ENCODE assay signal across 17 cellular contexts in the genomic region with DNA sequence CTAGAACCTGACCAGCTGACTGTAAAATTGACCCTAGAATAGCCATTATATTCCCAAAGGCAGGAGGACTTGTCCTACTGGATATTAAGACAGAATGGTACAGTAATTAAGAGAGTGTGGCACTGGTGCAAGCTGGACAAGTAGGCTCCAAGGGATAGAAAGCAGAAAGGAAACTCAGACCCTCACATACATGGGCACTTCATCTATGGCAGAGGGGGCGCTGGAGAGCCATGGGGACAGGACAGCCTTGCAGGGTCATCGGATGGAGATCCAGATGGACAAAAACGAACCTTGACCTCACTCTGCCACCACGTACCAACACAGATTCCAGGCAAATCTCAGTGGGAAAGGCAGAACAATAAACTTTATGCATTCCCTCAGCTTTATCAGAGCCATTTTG. TPM values are rescaled to one million over a fixed set of nuclear protein-coding genes. Genes with fewer than 3 reads are reported as not detected.
DNase-seq lines count a peak whose midpoint lies in the region; ATAC-seq, FAIRE-seq and TF ChIP-seq lines count a peak whose summit lies in the region.
"Had no signal": no experiment of that assay in that cellular context is flagged by ENCODE, and none has a peak within 500 bp of the region (broad histone marks: within the 10 kb centered on the region; RNA-seq: fewer than 3 reads in every experiment).

No MANE protein-coding gene starts in this region.

- H3K27me3 ChIP-seq in OCI-LY1 (ENCODE audit: insufficient read depth, low read length), result no peaks in the 10 kb centered on the region
- no peaks in the 10 kb centered on the region for H3K27me3 ChIP-seq in K562 (ENCODE audit: control insufficient read depth in 2 of 2, insufficient read depth in 2 of 2, low read length in 2 of 2)
- no peaks in the 10 kb centered on the region for H3K27me3 ChIP-seq in osteoblast (ENCODE audit: insufficient read depth, low read length)
- H3K27me3 ChIP-seq in CD8-positive, alpha-beta memory T cell (ENCODE audit: insufficient read depth, low read length, poor library complexity, severe bottlenecking), result no peaks in the 10 kb centered on the region
- H3K27me3 ChIP-seq: SJCRH30 had no signal

- H3K4me3 Mint-ChIP-seq in CD8-positive, alpha-beta memory T cell, result no peak overlapping the region

- BruUV-seq in K562 (replicated peaks; lab: Mats Ljungman, UMichigan), result no TSS peak

- DNase-seq in K562 (ENCODE audit: extremely low read depth in 1 of 4, low spot score in 3 of 4) (peak in 2 of 4 experiments; percentile 28 to 35), osteoblast (ENCODE audit: insufficient read length, low spot score, missing footprints) (peak; percentile 52), SIG-M5 (lab: John Stamatoyannopoulos, UW) (no peak)
- no peak for DNase-seq in CD8-positive, alpha-beta memory T cell
- DNase-seq: COR-L47; GF-D8; HCEC 1CT; NCI-H1105; NCI-H1694; NCI-H2081 treated with DMSO at 0.1 percent for 48 hours; NCI-H446 treated with DMSO at 0.1 percent for 48 hours; NK-92 treated with Interleukin-12 subunit alpha and Interleukin-12 subunit beta, amount 100 ng/mL, for 24 hours; SJCRH30 had no signal

- H3K4me1 Mint-ChIP-seq in CD8-positive, alpha-beta memory T cell, result peaks cover 33 to 47% (median 35%) of the 10 kb centered on the region in 3 donors

- peak; percentile 34 for TF ChIP-seq CTCF in GM12873 (IDR thresholded peaks at IDR 0.05; ENCODE audit: insufficient read depth, low read depth, low read length, missing control alignments)
- TF ChIP-seq CTCF in OCI-LY1 (IDR thresholded peaks at IDR 0.05; ENCODE audit: low read length), result 0 out of 2 replicates have a peak, but pooled peaks have one; percentile 10
- peak; percentile 19 to 42 (median 25); a peak in 4 of 6 replicates for TF ChIP-seq CTCF in K562 (IDR thresholded peaks at IDR 0.05 in 2 of 3, conservative IDR thresholded peaks at IDR 0.05 in 1 of 3; ENCODE audit: insufficient read depth in 2 of 3, low read depth in 1 of 3, low read length in 3 of 3)
- no peak for TF ChIP-seq CTCF in osteoblast (IDR thresholded peaks at IDR 0.05; ENCODE audit: extremely low read depth, low read depth, low read length)

- peak overlapping the region in 3 of 8 donors; percentile 31 to 70 (median 64) for H3K27ac Mint-ChIP-seq in CD8-positive, alpha-beta memory T cell

- no peak for FAIRE-seq in K562 (lab: Jason Lieb, UNC)

- no peak overlapping the region for H2AFZ ChIP-seq in OCI-LY1 (ENCODE audit: low read length)
- no peak overlapping the region for H2AFZ ChIP-seq in K562 (ENCODE audit: low read depth, low read length)
- H2AFZ ChIP-seq in osteoblast (ENCODE audit: low read length), result no peak overlapping the region

- no peak for TF ChIP-seq POLR2A in K562 (conservative IDR thresholded peaks at IDR 0.05)

- H3K36me3 Mint-ChIP-seq in CD8-positive, alpha-beta memory T cell, result peaks cover 0 to 58% (median 9%) of the 10 kb centered on the region in 3 donors

- H3K4me1 ChIP-seq in OCI-LY1 (ENCODE audit: insufficient read depth, low read length, severe bottlenecking) (no peaks in the 10 kb centered on the region), K562 (replicated peaks in 1 of 2; ENCODE audit: control insufficient read depth in 2 of 2, insufficient read depth in 2 of 2, low read length in 2 of 2) (no peaks in the 10 kb centered on the region; a peak in 1 of 5 replicates), osteoblast (ENCODE audit: insufficient read depth, low read length) (peaks cover 9% of the 10 kb centered on the region)
- H3K4me1 ChIP-seq in CD8-positive, alpha-beta memory T cell (ENCODE audit: insufficient read depth, low read length), result peaks cover 28% of the 10 kb centered on the region
- H3K4me1 ChIP-seq: SJCRH30 had no signal

- 72% methylated on average over 4 of the region's 4 CpGs for WGBS in K562 (ENCODE audit: insufficient coverage, low coverage, missing lambda C conversion rate)

- CTCF ChIA-PET in K562 (lab: Yijun Ruan, JAX; ENCODE audit: low intra/inter-chr PET ratio), result no interaction called here
- CTCF ChIA-PET in CD8-positive, alpha-beta memory T cell (lab: Charles Lee), result interaction anchor here (1.3 kb wide), 1 partner anchor 7 kb away, joined by 3 read pairs; no protein-coding TSS in a partner anchor

- H3K9me3 ChIP-seq in OCI-LY1 (ENCODE audit: low read length) (no peaks in the 10 kb centered on the region), K562 (replicated peaks; ENCODE audit: control insufficient read depth, insufficient read depth, low read depth, low read length) (no peaks in the 10 kb centered on the region), osteoblast (ENCODE audit: low read depth, low read length) (no peaks in the 10 kb centered on the region)
- no peaks in the 10 kb centered on the region for H3K9me3 ChIP-seq in CD8-positive, alpha-beta memory T cell (ENCODE audit: low read length)
- H3K9me3 ChIP-seq: SJCRH30 had no signal

- in situ Hi-C loops in K562 (cut with MboI), result no loop called here

- H3K4me3 ChIP-seq in OCI-LY1 (ENCODE audit: low read depth, low read length, poor library complexity, severe bottlenecking) (no peak overlapping the region), K562 (no peak overlapping the region), osteoblast (ENCODE audit: insufficient read depth, low read length) (no peak overlapping the region)
- no peak overlapping the region for H3K4me3 ChIP-seq in CD8-positive, alpha-beta memory T cell (ENCODE audit: low read length)
- H3K4me3 ChIP-seq: SJCRH30 had no signal

- POLR2A ChIA-PET in K562 (lab: Yijun Ruan, JAX), result no interaction called here
- POLR2A ChIA-PET in CD8-positive, alpha-beta memory T cell (lab: Charles Lee), result no interaction called here

- ATAC-seq in K562 (no peak), GM19023 (IDR thresholded peaks at IDR 0.05; ENCODE audit: unreplicated experiment) (no peak)
- no peak for ATAC-seq in activated CD4-positive, CD25-positive, alpha-beta regulatory T cell treated with anti-CD3 and anti-CD28 coated beads, Interleukin-2, amount 50 U/mL, for 24 hours

- H3K4me2 ChIP-seq in OCI-LY1 (ENCODE audit: low read length) (no peak overlapping the region), K562 (ENCODE audit: insufficient read depth, low read length) (no peak overlapping the region), osteoblast (ENCODE audit: insufficient read depth, low read length) (no peak overlapping the region)

- no peak for TF ChIP-seq EP300 in K562 (IDR thresholded peaks at IDR 0.05; ENCODE audit: low read length)

- H3K9me3 Mint-ChIP-seq in CD8-positive, alpha-beta memory T cell, result no peaks in the 10 kb centered on the region

- peaks cover 3% of the 10 kb centered on the region for H3K9me1 ChIP-seq in K562 (ENCODE audit: control insufficient read depth, insufficient read depth, low read length)

- no peaks in the 10 kb centered on the region for H3K9me2 ChIP-seq in OCI-LY1 (ENCODE audit: low read depth, low read length)

- intact Hi-C loops in K562 (cut with micrococcal nuclease), result no loop called here

- H3K36me3 ChIP-seq in OCI-LY1 (ENCODE audit: insufficient read depth, low read length) (no peaks in the 10 kb centered on the region), K562 (ENCODE audit: control insufficient read depth, insufficient read depth, low read length) (peaks cover 77% of the 10 kb centered on the region), osteoblast (ENCODE audit: insufficient read depth, low read length) (no peaks in the 10 kb centered on the region)
- peaks cover 10% of the 10 kb centered on the region for H3K36me3 ChIP-seq in CD8-positive, alpha-beta memory T cell (ENCODE audit: insufficient read depth, low read length)
- H3K36me3 ChIP-seq: SJCRH30 had no signal

- H3K79me2 ChIP-seq in OCI-LY1 (ENCODE audit: insufficient read depth, low read length), result no peaks in the 10 kb centered on the region
- H3K79me2 ChIP-seq in K562 (ENCODE audit: control insufficient read depth, insufficient read depth, low read length), result no peaks in the 10 kb centered on the region
- H3K79me2 ChIP-seq in osteoblast (ENCODE audit: insufficient read depth, low read length), result no peaks in the 10 kb centered on the region

- no peaks in the 10 kb centered on the region for H3F3A ChIP-seq in OCI-LY1 (ENCODE audit: insufficient read depth, low read length)

- H3K27me3 Mint-ChIP-seq in CD8-positive, alpha-beta memory T cell, result no peaks in the 10 kb centered on the region

- no peak for TF ChIP-seq RAD21 in K562 (CRISPR knock-in tag; conservative IDR thresholded peaks at IDR 0.05 in 1 of 2, IDR thresholded peaks at IDR 0.05 in 1 of 2)

- no peaks in the 10 kb centered on the region for H4K20me1 ChIP-seq in OCI-LY1 (ENCODE audit: insufficient read depth, low read length)
- H4K20me1 ChIP-seq in K562 (replicated peaks; ENCODE audit: control insufficient read depth, insufficient read depth, low read length), result 0 out of 2 replicates have a peak, but pooled peaks cover 2% of the 10 kb centered on the region
- H4K20me1 ChIP-seq in osteoblast (ENCODE audit: insufficient read depth, low read length), result no peaks in the 10 kb centered on the region

- H3K27ac ChIP-seq in OCI-LY1 (ENCODE audit: low read depth, low read length, poor library complexity, severe bottlenecking) (no peak overlapping the region), K562 (ENCODE audit: extremely low read depth, low read depth, low read length) (no peak overlapping the region), osteoblast (ENCODE audit: low read depth, low read length) (no peak overlapping the region)
- H3K27ac ChIP-seq in CD8-positive, alpha-beta memory T cell (ENCODE audit: low read depth, low read length), result no peak overlapping the region
- H3K27ac ChIP-seq: SJCRH30 had no signal

- H3K9ac ChIP-seq in OCI-LY1 (ENCODE audit: low read length), result no peak overlapping the region
- H3K9ac ChIP-seq in K562 (ENCODE audit: insufficient read depth in 1 of 2, low read depth in 2 of 2, low read length in 2 of 2), result no peak overlapping the region

RNA-seq across cellular contexts. Expression of a gene that starts 40.6 kb away (rescaled TPM):
- total RNA-seq in K562 (2011; cell fraction: chromatin; rRNA removed; ENCODE audit: low replicate concordance), result 51.8 and 65.2 TPM in 2 replicates
- 18.2 and 24.6 TPM in 2 replicates for total RNA-seq in K562 (2011; cell fraction: nucleolus; rRNA removed)
- total RNA-seq in K562 (2011; cell fraction: nucleoplasm; rRNA removed), result 34.5 and 48.9 TPM in 2 replicates
- total RNA-seq in K562 (2014; rRNA removed), result 19.8 and 20.7 TPM in 2 replicates
- 22.7 and 24.8 TPM in 2 replicates for total RNA-seq in K562 (2014; rRNA removed; fragmentation: Illumina TruSeq; extraction: Trizol)
- 16.1 TPM in 2 replicates for total RNA-seq in K562 (2015; rRNA removed; fragmentation: Illumina TruSeq; extraction: Trizol)
- total RNA-seq in K562 (2021), result 23.3 and 25.6 TPM in 2 replicates
- 21.4 and 30.7 TPM in 2 replicates for polyA plus RNA-seq in K562 (2011; rRNA removed)
- 16.3 and 21.7 TPM in 2 replicates for polyA plus RNA-seq in K562 (2011; cell fraction: cytosol; rRNA removed)
- 86.0 and 94.1 TPM in 2 replicates for polyA plus RNA-seq in K562 (2011; cell fraction: nucleus; rRNA removed)
- 13.4 and 13.5 TPM in 2 replicates for polyA plus RNA-seq in K562 (2012)
- 26.2 and 31.4 TPM in 2 replicates for polyA plus RNA-seq in K562 (2014; fragmentation: Illumina TruSeq; extraction: Trizol)
- 10 to 100 TPM; 19.3 to 20.1 TPM for polyA plus RNA-seq in K562 (2014; fragmentation: Nextera tagmentation; extraction: Ambion mirVana)
- polyA plus RNA-seq in K562 (2014; rRNA removed), result 18.3 and 20.2 TPM in 2 replicates
- polyA minus RNA-seq in K562 (2011; rRNA and poly(A)+ RNA removed), result 28.3 and 33.3 TPM in 2 replicates
- polyA minus RNA-seq in K562 (2011; cell fraction: cytosol; rRNA and poly(A)+ RNA removed), result 22.1 and 22.8 TPM in 2 replicates
- 20.6 and 33.1 TPM in 2 replicates for polyA minus RNA-seq in K562 (2011; cell fraction: nucleus; rRNA and poly(A)+ RNA removed)
- total RNA-seq in osteoblast, result 3.2 and 6.9 TPM in 2 replicates
- 1 to 10 TPM; 6.2 to 6.7 TPM for total RNA-seq in CD8-positive, alpha-beta memory T cell
- polyA plus RNA-seq in CD8-positive, alpha-beta memory T cell, result 11.9 TPM
- total RNA-seq: SJCRH30 had no signal

RNA-seq across cellular contexts. Expression of a gene that starts 52.4 kb away (rescaled TPM):
- total RNA-seq in K562 (2011; cell fraction: chromatin; rRNA removed; ENCODE audit: low replicate concordance), result 654 and 916 TPM in 2 replicates
- 268 and 327 TPM in 2 replicates for total RNA-seq in K562 (2011; cell fraction: nucleolus; rRNA removed)
- total RNA-seq in K562 (2011; cell fraction: nucleoplasm; rRNA removed), result 529 and 542 TPM in 2 replicates
- total RNA-seq in K562 (2014; rRNA removed) (160 and 212 TPM in 2 replicates), K562 (2014; rRNA removed; fragmentation: Illumina TruSeq; extraction: Trizol) (208 and 229 TPM in 2 replicates), K562 (2015; rRNA removed; fragmentation: Illumina TruSeq; extraction: Trizol) (239 and 241 TPM in 2 replicates), K562 (2021) (191 and 205 TPM in 2 replicates), osteoblast (30.8 and 31.8 TPM in 2 replicates)
- polyA plus RNA-seq in K562 (2011; rRNA removed) (210 and 219 TPM in 2 replicates), K562 (2014; fragmentation: Illumina TruSeq; extraction: Trizol) (250 and 260 TPM in 2 replicates), K562 (2014; fragmentation: Nextera tagmentation; extraction: Ambion mirVana) (100 to 1,000 TPM; 209 to 313 TPM), K562 (2014; rRNA removed) (217 and 230 TPM in 2 replicates)
- 115 and 148 TPM in 2 replicates for polyA plus RNA-seq in K562 (2011; cell fraction: cytosol; rRNA removed)
- 348 and 507 TPM in 2 replicates for polyA plus RNA-seq in K562 (2011; cell fraction: nucleus; rRNA removed)
- 129 and 208 TPM in 2 replicates for polyA plus RNA-seq in K562 (2012)
- 341 and 365 TPM in 2 replicates for polyA minus RNA-seq in K562 (2011; rRNA and poly(A)+ RNA removed)
- 89.2 and 121 TPM in 2 replicates for polyA minus RNA-seq in K562 (2011; cell fraction: cytosol; rRNA and poly(A)+ RNA removed)
- polyA minus RNA-seq in K562 (2011; cell fraction: nucleus; rRNA and poly(A)+ RNA removed), result 172 and 307 TPM in 2 replicates
- total RNA-seq in CD8-positive, alpha-beta memory T cell, result 100 to 1,000 TPM; 214 to 219 TPM
- polyA plus RNA-seq in CD8-positive, alpha-beta memory T cell, result 43.6 TPM

RNA-seq across cellular contexts. Expression of a gene that starts 56.9 kb away (rescaled TPM):
- 0.46 and 5.7 TPM in 2 replicates for total RNA-seq in K562 (2011; cell fraction: chromatin; rRNA removed; ENCODE audit: low replicate concordance)
- total RNA-seq in K562 (2011; cell fraction: nucleolus; rRNA removed), result 11.4 and 15.0 TPM in 2 replicates
- total RNA-seq in K562 (2011; cell fraction: nucleoplasm; rRNA removed), result 4.5 and 7.5 TPM in 2 replicates
- total RNA-seq in K562 (2014; rRNA removed) (63.0 and 68.5 TPM in 2 replicates), K562 (2014; rRNA removed; fragmentation: Illumina TruSeq; extraction: Trizol) (4.1 and 8.2 TPM in 2 replicates), K562 (2015; rRNA removed; fragmentation: Illumina TruSeq; extraction: Trizol) (18.8 and 21.0 TPM in 2 replicates), K562 (2021) (36.0 and 38.0 TPM in 2 replicates), osteoblast (0.88 and 13.8 TPM in 2 replicates)
- polyA plus RNA-seq in K562 (2011; rRNA removed) (26.1 and 117 TPM in 2 replicates), K562 (2014; fragmentation: Illumina TruSeq; extraction: Trizol) (9.1 and 15.1 TPM in 2 replicates), K562 (2014; fragmentation: Nextera tagmentation; extraction: Ambion mirVana) (1 to 10 TPM; 1.7 to 2.1 TPM), K562 (2014; rRNA removed) (54.7 and 56.0 TPM in 2 replicates)
- polyA plus RNA-seq in K562 (2011; cell fraction: cytosol; rRNA removed), result 120 and 146 TPM in 2 replicates
- polyA plus RNA-seq in K562 (2011; cell fraction: nucleus; rRNA removed), result 36.9 and 90.9 TPM in 2 replicates
- 23.1 and 25.2 TPM in 2 replicates for polyA plus RNA-seq in K562 (2012)
- 7.5 and 13.5 TPM in 2 replicates for polyA minus RNA-seq in K562 (2011; rRNA and poly(A)+ RNA removed)
- 22.1 and 70.0 TPM in 2 replicates for polyA minus RNA-seq in K562 (2011; cell fraction: cytosol; rRNA and poly(A)+ RNA removed)
- polyA minus RNA-seq in K562 (2011; cell fraction: nucleus; rRNA and poly(A)+ RNA removed), result 5.0 and 19.5 TPM in 2 replicates
- 10 to 100 TPM; 44.1 to 47.3 TPM for total RNA-seq in CD8-positive, alpha-beta memory T cell
- polyA plus RNA-seq in CD8-positive, alpha-beta memory T cell, result not detected
